Comparison of ENCODE assay signal across 16 cellular contexts in the genomic region with DNA sequence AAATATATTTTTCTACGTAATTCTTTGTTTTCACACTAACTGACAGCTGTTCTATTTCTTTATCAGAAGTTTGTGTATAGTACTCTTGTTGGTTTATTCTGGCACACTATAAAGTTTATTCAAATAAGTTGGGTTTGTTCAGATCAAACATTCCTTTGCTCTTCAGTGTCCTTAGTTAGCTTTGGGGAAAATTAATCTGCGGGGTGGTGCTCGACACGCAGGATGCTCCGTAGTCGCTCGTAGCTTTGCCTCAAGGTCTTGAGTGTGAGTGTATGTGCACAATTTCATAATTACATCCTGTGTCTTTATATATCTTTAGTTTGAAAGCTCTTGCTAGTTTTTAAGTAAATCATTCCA.
A peak's percentile ranks its signal among the peaks of the same experiment; 100 is the strongest.
DNase-seq lines count a peak whose midpoint lies in the region; TF ChIP-seq lines count a peak whose summit lies in the region.
"Had no signal": no experiment of that assay in that cellular context is flagged by ENCODE, and none has a peak within 500 bp of the region (broad histone marks: within the 10 kb centered on the region; RNA-seq: fewer than 3 reads in every experiment).

No MANE protein-coding gene starts in this region.

- H3K27me3 ChIP-seq in muscle layer of colon (ENCODE audit: control insufficient read depth in 1 of 2, insufficient read depth in 2 of 2, low read length in 2 of 2) (no peaks in the 10 kb centered on the region), transverse colon (no peaks in the 10 kb centered on the region), Caco-2 (replicated peaks; ENCODE audit: control insufficient read depth, insufficient read depth, low read length) (no peaks in the 10 kb centered on the region)

- H3K9ac ChIP-seq in muscle layer of colon (ENCODE audit: low read length), result no peak overlapping the region

- H3K27me3 Mint-ChIP-seq in activated naive CD4-positive, alpha-beta T cell treated with anti-CD3 and anti-CD28 coated beads, Interleukin-2, amount 50 U/mL, for 24 hours, result no peaks in the 10 kb centered on the region
- no peaks in the 10 kb centered on the region for H3K27me3 Mint-ChIP-seq in activated naive CD8-positive, alpha-beta T cell treated with anti-CD3 and anti-CD28 coated beads for 36 hours
- no peaks in the 10 kb centered on the region for H3K27me3 Mint-ChIP-seq in Caco-2 (ENCODE audit: insufficient read depth, unreplicated experiment)
- H3K27me3 Mint-ChIP-seq: activated naive CD8-positive, alpha-beta T cell treated with anti-CD3 and anti-CD28 coated beads, Interleukin-2, amount 10 ng/mL, durations not matched to agents 7 days and 5 days had no signal

- no peak overlapping the region for H3K4me3 Mint-ChIP-seq in activated naive CD4-positive, alpha-beta T cell treated with anti-CD3 and anti-CD28 coated beads, Interleukin-2, amount 50 U/mL, for 24 hours
- no peak overlapping the region for H3K4me3 Mint-ChIP-seq in activated naive CD8-positive, alpha-beta T cell treated with anti-CD3 and anti-CD28 coated beads for 36 hours
- no peak overlapping the region for H3K4me3 Mint-ChIP-seq in Caco-2 (ENCODE audit: unreplicated experiment)
- H3K4me3 Mint-ChIP-seq: activated naive CD8-positive, alpha-beta T cell treated with anti-CD3 and anti-CD28 coated beads, Interleukin-2, amount 10 ng/mL, durations not matched to agents 7 days and 5 days had no signal

- no peak for TF ChIP-seq POLR2A in transverse colon (IDR thresholded peaks at IDR 0.05)

- peak overlapping the region; percentile 90 for H3K27ac Mint-ChIP-seq in activated naive CD4-positive, alpha-beta T cell treated with anti-CD3 and anti-CD28 coated beads, Interleukin-2, amount 50 U/mL, for 24 hours
- peak overlapping the region; percentile 62 for H3K27ac Mint-ChIP-seq in activated naive CD8-positive, alpha-beta T cell treated with anti-CD3 and anti-CD28 coated beads for 36 hours
- no peak overlapping the region for H3K27ac Mint-ChIP-seq in Caco-2 (ENCODE audit: unreplicated experiment)

- peaks cover 26% of the 10 kb centered on the region for H3K4me1 ChIP-seq in muscle layer of colon (ENCODE audit: insufficient read depth, low read length)
- H3K4me1 ChIP-seq in transverse colon, result peaks cover 0 to 52% (median 8%) of the 10 kb centered on the region in 4 donors
- no peaks in the 10 kb centered on the region for H3K4me1 ChIP-seq in Caco-2

- TF ChIP-seq CTCF in transverse colon (IDR thresholded peaks at IDR 0.05) (no peak), Caco-2 (IDR thresholded peaks at IDR 0.05; ENCODE audit: insufficient read depth in 1 of 2, low read depth in 1 of 2, low read length in 1 of 2, severe bottlenecking in 1 of 2, unreplicated experiment in 1 of 2) (no peak)

- intact Hi-C loops in transverse colon (cut with DNase I; ENCODE audit: low total_unique reads) (no loop called here), Caco-2 (cut with micrococcal nuclease; ENCODE audit: unreplicated experiment) (no loop called here)

- POLR2A ChIA-PET in Caco-2 (lab: Charles Lee), result no interaction called here

- CTCF ChIA-PET in Caco-2 (lab: Charles Lee), result no interaction called here

- TF ChIP-seq EP300 in transverse colon (IDR thresholded peaks at IDR 0.05; ENCODE audit: low read depth), result no peak

- peaks cover 3% of the 10 kb centered on the region for H3K36me3 Mint-ChIP-seq in activated naive CD4-positive, alpha-beta T cell treated with anti-CD3 and anti-CD28 coated beads, Interleukin-2, amount 50 U/mL, for 24 hours
- peaks cover 19% of the 10 kb centered on the region for H3K36me3 Mint-ChIP-seq in activated naive CD8-positive, alpha-beta T cell treated with anti-CD3 and anti-CD28 coated beads for 36 hours
- no peaks in the 10 kb centered on the region for H3K36me3 Mint-ChIP-seq in Caco-2 (ENCODE audit: insufficient read depth, unreplicated experiment)

- H3K27ac ChIP-seq in muscle layer of colon (ENCODE audit: low read depth, low read length) (peak overlapping the region; percentile 14), transverse colon (peak overlapping the region; percentile 1 to 39 (median 23))

- H3K4me3 ChIP-seq in muscle layer of colon (ENCODE audit: low read depth in 1 of 2, low read length in 2 of 2), result no peak overlapping the region
- no peak overlapping the region for H3K4me3 ChIP-seq in transverse colon
- H3K4me3 ChIP-seq in Caco-2 (ENCODE audit: low read depth, low read length), result no peak overlapping the region

- WGBS in transverse colon (ENCODE audit: low coverage in 1 of 2), 2 donors, result 57 to 69% methylated on average over 3 to 7 of the region's 7 CpGs

- DNase-seq in activated naive CD4-positive, alpha-beta T cell (lab: John Stamatoyannopoulos, UW), result no peak
- DNase-seq in activated naive CD8-positive, alpha-beta T cell treated with anti-CD3 and anti-CD28 coated beads for 36 hours, result no peak
- no peak for DNase-seq in transverse colon
- DNase-seq in NOMO-1 treated with dmso at 0.1 percent for 144 hours (lab: John Stamatoyannopoulos, UW; ENCODE audit: unreplicated experiment), result no peak
- no peak for DNase-seq in Caco-2
- no peak for DNase-seq in NCI-H345 treated with DMSO at 0.1 percent for 48 hours (lab: John Stamatoyannopoulos, UW; ENCODE audit: unreplicated experiment)
- DNase-seq: ACHN; activated naive CD8-positive, alpha-beta T cell treated with anti-CD3 and anti-CD28 coated beads, Interleukin-2, amount 10 ng/mL, durations not matched to agents 7 days and 5 days; Calu3; central memory CD4-positive, alpha-beta T cell; NCI-H2029; NCI-H748 treated with DMSO at 0.1 percent for 48 hours; stimulated activated CD4-positive, alpha-beta T cell treated with anti-CD3 and anti-CD28 coated beads, Interleukin-12 subunit alpha, Interleukin-12 subunit beta, amount 100 ng/mL, for 4 hours; substantia nigra had no signal

- no peaks in the 10 kb centered on the region for H3K9me3 ChIP-seq in muscle layer of colon (ENCODE audit: low read length)
- H3K9me3 ChIP-seq in transverse colon, result no peaks in the 10 kb centered on the region
- no peaks in the 10 kb centered on the region for H3K9me3 ChIP-seq in Caco-2

- no peaks in the 10 kb centered on the region for H3K9me3 Mint-ChIP-seq in activated naive CD4-positive, alpha-beta T cell treated with anti-CD3 and anti-CD28 coated beads, Interleukin-2, amount 50 U/mL, for 24 hours
- H3K9me3 Mint-ChIP-seq in activated naive CD8-positive, alpha-beta T cell treated with anti-CD3 and anti-CD28 coated beads for 36 hours, result no peaks in the 10 kb centered on the region
- no peaks in the 10 kb centered on the region for H3K9me3 Mint-ChIP-seq in Caco-2 (ENCODE audit: unreplicated experiment)
- H3K9me3 Mint-ChIP-seq: activated naive CD8-positive, alpha-beta T cell treated with anti-CD3 and anti-CD28 coated beads, Interleukin-2, amount 10 ng/mL, durations not matched to agents 7 days and 5 days had no signal

- in situ Hi-C loops in transverse colon (cut with MboI; ENCODE audit: low pct_ligation_motif_present in 1 of 4, low pct_unique_long_range_greater_than_20kb in 1 of 4, low sequenced_read_pairs in 3 of 4), result loop anchor here (10.0 to 25.0 kb wide), 6 partner anchors 141 to 669 kb away; a partner anchor contains a TSS

- H3K36me3 ChIP-seq in muscle layer of colon (ENCODE audit: insufficient read depth, low read length) (no peaks in the 10 kb centered on the region), transverse colon (no peaks in the 10 kb centered on the region), Caco-2 (ENCODE audit: control insufficient read depth, insufficient read depth, low read length) (no peaks in the 10 kb centered on the region)

- no TSS peak for BruUV-seq in Caco-2 (replicated peaks; lab: Mats Ljungman, UMichigan)

- H3K4me1 Mint-ChIP-seq in activated naive CD4-positive, alpha-beta T cell treated with anti-CD3 and anti-CD28 coated beads, Interleukin-2, amount 50 U/mL, for 24 hours, result peaks cover 64% of the 10 kb centered on the region
- peaks cover 54% of the 10 kb centered on the region for H3K4me1 Mint-ChIP-seq in activated naive CD8-positive, alpha-beta T cell treated with anti-CD3 and anti-CD28 coated beads for 36 hours
- H3K4me1 Mint-ChIP-seq in Caco-2 (ENCODE audit: low read depth, unreplicated experiment), result no peaks in the 10 kb centered on the region
